14 cellular contexts compared by ENCODE assay signal in the genomic region with DNA sequence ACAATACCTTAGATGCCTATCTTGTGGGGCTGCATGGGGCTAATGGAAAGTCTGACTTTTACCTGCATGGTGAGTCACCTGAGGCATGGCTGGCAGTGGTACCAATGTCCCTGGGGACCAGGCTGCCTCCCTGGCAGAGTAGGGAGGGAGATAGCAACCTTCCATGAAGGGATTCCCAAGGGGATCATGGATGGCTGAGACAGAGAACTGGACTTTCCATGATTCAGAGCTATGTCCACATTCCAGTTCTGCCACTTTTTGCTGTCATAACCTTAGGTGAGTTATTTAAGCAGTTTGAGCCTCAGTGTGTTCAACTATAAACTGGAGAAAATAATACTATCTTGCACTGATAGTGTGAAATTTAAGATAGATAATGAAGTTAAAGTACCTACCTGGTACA.
"Had no signal": no experiment of that assay in that cellular context is flagged by ENCODE, and none has a peak within 500 bp of the region (broad histone marks: within the 10 kb centered on the region; RNA-seq: fewer than 3 reads in every experiment).

No MANE protein-coding gene starts in this region.

- H3K9me3 Mint-ChIP-seq: T-cell had no signal

- H3K36me3 Mint-ChIP-seq: T-cell had no signal

- DNase-seq: activated CD4-positive, alpha-beta T cell treated with anti-CD3 and anti-CD28 coated beads for 48 hours; activated CD8-positive, alpha-beta memory T cell treated with anti-CD3 and anti-CD28 coated beads, Interleukin-2, amount 50 U/mL, for 48 hours; activated CD8-positive, alpha-beta T cell treated with anti-CD3 and anti-CD28 coated beads, Interleukin-2, amount 10 ng/mL, durations not matched to agents 7 days and 5 days; kidney; posterior cingulate gyrus; stimulated activated CD4-positive, alpha-beta T cell treated with anti-CD3 and anti-CD28 coated beads, Interleukin-4, amount 100 ng/mL, for 4 hours; substantia nigra; T-cell; T1000; WERI-Rb-1 had no signal

- H3K4me1 Mint-ChIP-seq: T-cell had no signal

- H3K27ac Mint-ChIP-seq: activated CD8-positive, alpha-beta T cell treated with anti-CD3 and anti-CD28 coated beads, Interleukin-2, amount 10 ng/mL, durations not matched to agents 7 days and 5 days; mesothelial cell of epicardium; T-cell; type B pancreatic cell had no signal

- H3K27me3 ChIP-seq: hepatocyte had no signal

- H3K27ac ChIP-seq: hepatocyte, WERI-Rb-1 had no signal

- H3K36me3 ChIP-seq: WERI-Rb-1 had no signal

- H3K4me2 ChIP-seq: hepatocyte had no signal

- H2AFZ ChIP-seq: hepatocyte had no signal

- H3K4me3 Mint-ChIP-seq: activated CD8-positive, alpha-beta T cell treated with anti-CD3 and anti-CD28 coated beads, Interleukin-2, amount 10 ng/mL, durations not matched to agents 7 days and 5 days; mesothelial cell of epicardium; neural crest cell; T-cell; type B pancreatic cell had no signal

- H3K27me3 Mint-ChIP-seq: type B pancreatic cell had no signal

- ATAC-seq: activated CD8-positive, alpha-beta T cell treated with anti-CD3 and anti-CD28 coated beads, Interleukin-2, amount 10 ng/mL, durations not matched to agents 7 days and 5 days; T-cell had no signal

- H3K4me3 ChIP-seq: hepatocyte had no signal
